8 cellular contexts compared by ENCODE assay signal in the genomic region with DNA sequence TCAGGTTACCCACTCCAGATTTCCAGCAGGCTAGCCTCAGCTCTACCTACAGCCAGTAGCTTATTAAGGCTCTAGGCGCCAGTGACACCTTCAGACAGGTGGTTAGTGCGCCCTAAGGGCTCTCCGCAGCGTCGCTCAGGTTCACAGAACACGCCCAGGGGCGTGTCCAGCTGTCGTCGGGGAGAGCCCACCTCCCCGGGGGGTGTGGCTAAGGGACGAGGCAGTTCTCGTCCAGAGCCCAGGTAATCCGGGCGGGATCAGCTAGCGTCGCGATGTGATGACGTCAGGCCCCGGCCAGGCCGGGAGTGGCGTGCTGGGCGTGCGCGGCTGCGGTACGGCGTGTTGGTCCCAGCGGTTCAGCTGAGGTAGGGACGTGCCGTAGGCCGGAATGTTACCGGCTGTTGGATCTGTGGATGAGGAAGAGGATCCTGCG. TPM values are rescaled to one million over a fixed set of nuclear protein-coding genes. Genes with fewer than 3 reads are reported as not detected.
DNase-seq lines count a peak whose midpoint lies in the region; TF ChIP-seq lines count a peak whose summit lies in the region.
"Not testable (repeated sequence)": the region's sequence is repeated elsewhere in the genome, so short reads cannot be mapped to it uniquely, and the experiment has no call there.

A gene (plus strand): TSS at position 340 of the 433 bp plus-strand sequence. CDS start 49 bp downstream, at position 389.

- H3K4me1 Mint-ChIP-seq in T-helper 1 cell treated with Interleukin-12 subunit alpha and Interleukin-12 subunit beta and Interleukin-4 antibody, amounts not matched to agents 30 μg/mL and 1 μg/mL, for 36 hours (ENCODE audit: low read depth), result not testable (repeated sequence)

- DNase-seq in HS-27A (ENCODE audit: low read depth) (peak; percentile 24), ovary (peak; percentile 45 to 76 (median 53))
- peak; percentile 66 for DNase-seq in activated effector memory CD4-positive, alpha-beta T cell treated with Interleukin-2 at 50 U/mL for 16 hours
- DNase-seq in effector memory CD4-positive, alpha-beta T cell, result peak; percentile 65 to 69 (median 67)
- peak; percentile 36 to 46 for DNase-seq in stimulated activated CD8-positive, alpha-beta memory T cell treated with anti-CD3 and anti-CD28 coated beads, Interleukin-15, amount 100 ng/mL, for 4 hours (ENCODE audit: low read depth in 2 of 2)

- not testable (repeated sequence) for TF ChIP-seq CTCF in ovary (IDR thresholded peaks at IDR 0.05)

- TF ChIP-seq EP300 in ovary (IDR thresholded peaks at IDR 0.05), result not testable (repeated sequence)

- 0% methylated on average over 1 to 11 of the region's 33 CpGs; no CpG with 5 or more reads in 1 of the 3 donors for WGBS in ovary, 3 donors

- peak within 1 kb of the TSS; percentile 48 to 76 (median 68); a peak in 20 of 22 replicates for H3K4me2 ChIP-seq in BLaER1 treated with 17β-estradiol and CSF1 and Interleukin-3, amounts not matched to agents 10 nM and 100 nM

- peak within 1 kb of the TSS; percentile 16 to 72 (median 64); a peak in 19 of 22 replicates for H3K9ac ChIP-seq in BLaER1 treated with 17β-estradiol and CSF1 and Interleukin-3, amounts not matched to agents 10 nM and 100 nM

- not testable (repeated sequence) for H3K9me3 Mint-ChIP-seq in T-helper 1 cell treated with Interleukin-12 subunit alpha and Interleukin-12 subunit beta and Interleukin-4 antibody, amounts not matched to agents 30 μg/mL and 1 μg/mL, for 36 hours

- H3K27me3 ChIP-seq in BLaER1 treated with 17β-estradiol and CSF1 and Interleukin-3, amounts not matched to agents 10 nM and 100 nM; effector memory CD4-positive, alpha-beta T cell (replicated peaks; ENCODE audit: control insufficient read depth, insufficient read depth, low read length, poor library complexity, severe bottlenecking); ovary: not testable (repeated sequence)

- H3K27ac ChIP-seq in BLaER1 treated with 17β-estradiol and CSF1 and Interleukin-3, amounts not matched to agents 10 nM and 100 nM, result peak within 1 kb of the TSS in 6 of 11 experiments; percentile 30 to 67 (median 52); a peak in 9 of 22 replicates
- not testable (repeated sequence) for H3K27ac ChIP-seq in effector memory CD4-positive, alpha-beta T cell (ENCODE audit: insufficient read depth, low read length, poor library complexity, severe bottlenecking)
- peak within 1 kb of the TSS in 1 of 2 donors; percentile 29 for H3K27ac ChIP-seq in ovary

- peak within 1 kb of the TSS; percentile 47 to 70 (median 60) for H3K4me3 ChIP-seq in BLaER1 treated with 17β-estradiol and CSF1 and Interleukin-3, amounts not matched to agents 10 nM and 100 nM
- H3K4me3 ChIP-seq in effector memory CD4-positive, alpha-beta T cell (ENCODE audit: insufficient read depth, low read depth, low read length, poor library complexity, severe bottlenecking), result not testable (repeated sequence)
- peak within 1 kb of the TSS; percentile 34; the same call in 1 of the 2 replicates for H3K4me3 ChIP-seq in iPS-18c (ENCODE audit: insufficient read depth, low read depth, low read length)
- H3K4me3 ChIP-seq in ovary, result peak within 1 kb of the TSS; percentile 46

- H3K36me3 ChIP-seq in BLaER1 treated with 17β-estradiol and CSF1 and Interleukin-3, amounts not matched to agents 10 nM and 100 nM; effector memory CD4-positive, alpha-beta T cell (ENCODE audit: control insufficient read depth, insufficient read depth, low read length); ovary: not testable (repeated sequence)

- peaks cover 0 to 16% (median 7%) of the 10 kb centered on the region in 10 experiments; a peak in 12 of 20 replicates for H3K4me1 ChIP-seq in BLaER1 treated with 17β-estradiol and CSF1 and Interleukin-3, amounts not matched to agents 10 nM and 100 nM
- H3K4me1 ChIP-seq in effector memory CD4-positive, alpha-beta T cell (ENCODE audit: control insufficient read depth, insufficient read depth, low read length, poor library complexity, severe bottlenecking); ovary (ENCODE audit: insufficient read depth): not testable (repeated sequence)

- H3K36me3 Mint-ChIP-seq in T-helper 1 cell treated with Interleukin-12 subunit alpha and Interleukin-12 subunit beta and Interleukin-4 antibody, amounts not matched to agents 30 μg/mL and 1 μg/mL, for 36 hours (ENCODE audit: low read depth), result not testable (repeated sequence)

- peak within 1 kb of the TSS; percentile 76 for H3K27ac Mint-ChIP-seq in T-helper 1 cell treated with Interleukin-12 subunit alpha and Interleukin-12 subunit beta and Interleukin-4 antibody, amounts not matched to agents 30 μg/mL and 1 μg/mL, for 36 hours

- TF ChIP-seq POLR2A in ovary (IDR thresholded peaks at IDR 0.05), result not testable (repeated sequence)

- not testable (repeated sequence) for H3K27me3 Mint-ChIP-seq in T-helper 1 cell treated with Interleukin-12 subunit alpha and Interleukin-12 subunit beta and Interleukin-4 antibody, amounts not matched to agents 30 μg/mL and 1 μg/mL, for 36 hours (ENCODE audit: low read depth)

- not testable (repeated sequence) for H4K20me1 ChIP-seq in BLaER1 treated with 17β-estradiol and CSF1 and Interleukin-3, amounts not matched to agents 10 nM and 100 nM

- H3K9me3 ChIP-seq in BLaER1 treated with 17β-estradiol and CSF1 and Interleukin-3, amounts not matched to agents 10 nM and 100 nM (replicated peaks in 1 of 11); effector memory CD4-positive, alpha-beta T cell (ENCODE audit: control insufficient read depth, low read length); iPS-18c (ENCODE audit: control insufficient read depth, insufficient read depth, low read length); ovary: not testable (repeated sequence)

- intact Hi-C loops in ovary (cut with DNase I), result not testable (repeated sequence)

- peak within 1 kb of the TSS; percentile 80 for H3K4me3 Mint-ChIP-seq in T-helper 1 cell treated with Interleukin-12 subunit alpha and Interleukin-12 subunit beta and Interleukin-4 antibody, amounts not matched to agents 30 μg/mL and 1 μg/mL, for 36 hours

RNA-seq across cellular contexts. Expression of the gene that starts here (rescaled TPM):
- total RNA-seq in ovary, result 10 to 100 TPM; 22.2 to 50.3 (median 36.4) TPM
- 10 to 100 TPM; 19.6 to 20.4 TPM for polyA plus RNA-seq in ovary
